ENCODE assay signal across 1 cellular context in genomic region chr22:24319451-24319850, GRCh38.
TF ChIP-seq lines count a peak whose summit lies in the region.

No MANE protein-coding gene starts in this region.

TF ChIP-seq in A549, 52 proteins besides CTCF, POLR2A, EP300 and RAD21 (continued from another document):
- TF ChIP-seq ZC3H11A (IDR thresholded peaks at IDR 0.05) (no peak), HOXB13 (CRISPR knock-in tag; IDR thresholded peaks at IDR 0.05; ENCODE audit: low read depth) (no peak), BCL3 (IDR thresholded peaks at IDR 0.05) (no peak), CEBPB (IDR thresholded peaks at IDR 0.05) (no peak), JUN (IDR thresholded peaks at IDR 0.05) (no peak)
